8 cellular contexts compared by ENCODE assay signal in the genomic region with DNA sequence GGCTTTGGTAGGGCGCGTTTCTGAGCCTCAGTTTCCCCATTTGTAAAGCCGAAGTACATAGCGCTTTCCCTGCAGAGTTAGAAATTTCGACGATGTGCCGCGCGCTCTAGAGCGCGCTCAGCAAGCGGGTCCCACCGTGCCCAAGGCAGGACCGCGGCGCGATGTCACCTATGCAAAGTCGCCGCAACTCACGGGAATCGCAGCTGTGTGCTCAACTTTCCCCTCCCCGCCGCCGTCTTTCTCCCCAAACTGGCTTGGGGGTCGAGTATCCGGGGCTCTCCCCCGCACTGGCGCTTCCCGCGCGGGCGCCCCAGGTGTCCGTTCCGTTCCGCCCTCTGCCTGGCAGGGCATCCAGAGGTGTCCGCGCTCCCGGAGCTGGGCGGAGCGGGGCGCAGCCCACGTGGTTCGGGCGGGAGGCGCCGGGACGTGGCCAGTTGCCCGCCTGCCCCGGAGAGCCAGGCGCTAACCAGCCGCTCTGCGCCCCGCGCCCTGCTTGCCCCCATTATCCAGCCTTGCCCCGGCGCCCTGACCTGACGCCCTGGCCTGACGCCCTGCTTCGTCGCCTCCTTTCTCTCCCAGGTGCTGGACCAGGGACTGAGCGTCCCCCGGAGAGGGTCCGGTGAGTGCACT. TPM values are rescaled to one million over a fixed set of nuclear protein-coding genes. Genes with fewer than 3 reads are reported as not detected.
DNase-seq lines count a peak whose midpoint lies in the region; ATAC-seq and TF ChIP-seq lines count a peak whose summit lies in the region.

A gene with protein sequence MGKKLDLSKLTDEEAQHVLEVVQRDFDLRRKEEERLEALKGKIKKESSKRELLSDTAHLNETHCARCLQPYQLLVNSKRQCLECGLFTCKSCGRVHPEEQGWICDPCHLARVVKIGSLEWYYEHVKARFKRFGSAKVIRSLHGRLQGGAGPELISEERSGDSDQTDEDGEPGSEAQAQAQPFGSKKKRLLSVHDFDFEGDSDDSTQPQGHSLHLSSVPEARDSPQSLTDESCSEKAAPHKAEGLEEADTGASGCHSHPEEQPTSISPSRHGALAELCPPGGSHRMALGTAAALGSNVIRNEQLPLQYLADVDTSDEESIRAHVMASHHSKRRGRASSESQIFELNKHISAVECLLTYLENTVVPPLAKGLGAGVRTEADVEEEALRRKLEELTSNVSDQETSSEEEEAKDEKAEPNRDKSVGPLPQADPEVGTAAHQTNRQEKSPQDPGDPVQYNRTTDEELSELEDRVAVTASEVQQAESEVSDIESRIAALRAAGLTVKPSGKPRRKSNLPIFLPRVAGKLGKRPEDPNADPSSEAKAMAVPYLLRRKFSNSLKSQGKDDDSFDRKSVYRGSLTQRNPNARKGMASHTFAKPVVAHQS (plus strand): TSS at position 433 of the 630 bp plus-strand sequence. CDS start 6,176 bp downstream, outside the sequence.

- no peaks in the 10 kb centered on the region for H3K36me3 Mint-ChIP-seq in CD8-positive, alpha-beta T cell

- H3K9me3 ChIP-seq in iPS-18a (ENCODE audit: control insufficient read depth, low read depth, low read length) = peaks cover 8% of the 10 kb centered on the region
- peaks cover 4 to 7% (median 5%) of the 10 kb centered on the region in 3 donors for H3K9me3 ChIP-seq in skeletal muscle tissue (ENCODE audit: control insufficient read depth in 3 of 3, low read length in 3 of 3)
- no peaks in the 10 kb centered on the region for H3K9me3 ChIP-seq in CD8-positive, alpha-beta T cell (ENCODE audit: low read length)

- no peak for ATAC-seq in CD8-positive, alpha-beta T cell

- no peak within 1 kb of the TSS for H3K4me3 Mint-ChIP-seq in CD8-positive, alpha-beta T cell

- DNase-seq in H7 (peak; percentile 87), astrocyte of the cerebellum (ENCODE audit: low read depth) (no peak), dermis blood vessel endothelial cell (no peak), GM20000 (ENCODE audit: low spot score) (no peak), NOMO-1 treated with dmso at 0.1 percent for 144 hours (lab: John Stamatoyannopoulos, UW; ENCODE audit: unreplicated experiment) (no peak)
- no peak for DNase-seq in CD8-positive, alpha-beta T cell

- in situ Hi-C loops in astrocyte of the cerebellum (cut with HindIII; ENCODE audit: low sequenced_read_pairs) = no loop called here

- H3K36me3 ChIP-seq in H7 (replicated peaks; ENCODE audit: control insufficient read depth, insufficient read depth, low read length) (no peaks in the 10 kb centered on the region), iPS-18a (ENCODE audit: control insufficient read depth, low read depth, low read length) (no peaks in the 10 kb centered on the region), skeletal muscle tissue (ENCODE audit: control insufficient read depth in 3 of 3, insufficient read depth in 3 of 3, low read length in 3 of 3) (peaks cover 0 to 3% (median 0%) of the 10 kb centered on the region in 3 donors)
- H3K36me3 ChIP-seq in CD8-positive, alpha-beta T cell (ENCODE audit: insufficient read depth, low read length) = no peaks in the 10 kb centered on the region

- H3K4me1 ChIP-seq in iPS-18a (ENCODE audit: control insufficient read depth, low read depth, low read length) (peaks cover 23% of the 10 kb centered on the region), skeletal muscle tissue (ENCODE audit: control insufficient read depth in 3 of 3, insufficient read depth in 3 of 3, low read length in 3 of 3) (peaks cover 23 to 34% (median 30%) of the 10 kb centered on the region in 3 donors)
- no peaks in the 10 kb centered on the region for H3K4me1 ChIP-seq in CD8-positive, alpha-beta T cell (ENCODE audit: insufficient read depth, low read length)

- TF ChIP-seq CTCF in astrocyte of the cerebellum (IDR thresholded peaks at IDR 0.05; ENCODE audit: low read depth, low read length, missing control alignments) (no peak), GM20000 (IDR thresholded peaks at IDR 0.05; ENCODE audit: extremely low read depth, missing control alignments) (no peak)
- TF ChIP-seq CTCF in CD8-positive, alpha-beta T cell (IDR thresholded peaks at IDR 0.05) = no peak

- H3K9ac ChIP-seq in iPS-18a (ENCODE audit: low read length) (no peak within 1 kb of the TSS), skeletal muscle tissue (ENCODE audit: low read depth in 1 of 3, low read length in 3 of 3) (peak within 1 kb of the TSS; percentile 57 to 87 (median 60))

- peaks cover 2% of the 10 kb centered on the region for H3K4me1 Mint-ChIP-seq in CD8-positive, alpha-beta T cell (ENCODE audit: low read depth)

- CTCF ChIA-PET in CD8-positive, alpha-beta T cell (lab: Charles Lee) = interaction anchor here (1.6 kb wide), 1 partner anchor 66 kb away, joined by 4 read pairs; no protein-coding TSS in a partner anchor

- H3K27me3 Mint-ChIP-seq in CD8-positive, alpha-beta T cell (ENCODE audit: low read depth) = peaks cover 42% of the 10 kb centered on the region

- POLR2A ChIA-PET in CD8-positive, alpha-beta T cell (lab: Charles Lee) = no interaction called here

- no peak within 1 kb of the TSS for H3K27ac ChIP-seq in iPS-18a (ENCODE audit: low read length)
- H3K27ac ChIP-seq in skeletal muscle tissue (ENCODE audit: low read depth, low read length) = no peak within 1 kb of the TSS
- H3K27ac ChIP-seq in CD8-positive, alpha-beta T cell (ENCODE audit: low read depth, low read length) = no peak within 1 kb of the TSS

- no peak within 1 kb of the TSS for H3K27ac Mint-ChIP-seq in CD8-positive, alpha-beta T cell

- intact Hi-C loops in CD8-positive, alpha-beta T cell (cut with DNase I, micrococcal nuclease) = no loop called here

- H3K27me3 ChIP-seq in H7 (ENCODE audit: control insufficient read depth, insufficient read depth, low read length) (peaks cover 45% of the 10 kb centered on the region), iPS-18a (ENCODE audit: control insufficient read depth, insufficient read depth, low read length) (peaks cover 54% of the 10 kb centered on the region), skeletal muscle tissue (ENCODE audit: control insufficient read depth in 3 of 3, insufficient read depth in 3 of 3, low read length in 3 of 3) (peaks cover 0 to 26% (median 12%) of the 10 kb centered on the region in 3 donors)
- H3K27me3 ChIP-seq in CD8-positive, alpha-beta T cell (ENCODE audit: insufficient read depth, low read length) = no peaks in the 10 kb centered on the region

- H3K9me3 Mint-ChIP-seq in CD8-positive, alpha-beta T cell = peaks cover 7% of the 10 kb centered on the region

- H3K4me3 ChIP-seq in H7 (ENCODE audit: insufficient read depth, low read depth, low read length) = peak within 1 kb of the TSS; percentile 57
- H3K4me3 ChIP-seq in astrocyte of the cerebellum (ENCODE audit: low read depth, low read length) = peak within 1 kb of the TSS; percentile 90
- H3K4me3 ChIP-seq in iPS-18a (ENCODE audit: low read length) = peak within 1 kb of the TSS; percentile 49
- peak within 1 kb of the TSS; percentile 70 to 79 (median 72) for H3K4me3 ChIP-seq in skeletal muscle tissue (ENCODE audit: low read length in 3 of 3)
- H3K4me3 ChIP-seq in CD8-positive, alpha-beta T cell (ENCODE audit: low read depth, low read length) = no peak within 1 kb of the TSS

RNA-seq across cellular contexts. Expression of the gene that starts here (rescaled TPM):
- 1.1 and 6.1 TPM in 2 replicates for total RNA-seq in H7 (2014; rRNA removed; shearing (Covaris generic))
- not detected for total RNA-seq in skeletal muscle tissue
- total RNA-seq in CD8-positive, alpha-beta T cell = not detected
- 0.28 and 1.0 TPM in 2 replicates for total RNA-seq in dermis blood vessel endothelial cell
